In genomic region chr3:100695696-100696095, GRCh38 we compare ENCODE assay signal across 16 cellular contexts.
"Had no signal": no experiment of that assay in that cellular context is flagged by ENCODE, and none has a peak within 500 bp of the region (broad histone marks: within the 10 kb centered on the region; RNA-seq: fewer than 3 reads in every experiment).

No MANE protein-coding gene starts in this region.

- H3K27ac ChIP-seq: coronary artery, heart left ventricle, neural progenitor cell, ovary, right atrium auricular region, sigmoid colon had no signal

- H3K36me3 Mint-ChIP-seq: natural killer cell treated with Interleukin-12 subunit alpha and Interleukin-12 subunit beta and Interleukin-15 and Interleukin-18, amount 100 ng/mL, for 72 hours; neural progenitor cell had no signal

- H3K27ac Mint-ChIP-seq: endodermal cell; natural killer cell treated with Interleukin-12 subunit alpha and Interleukin-12 subunit beta and Interleukin-15 and Interleukin-18, amount 100 ng/mL, for 72 hours; neural progenitor cell; type B pancreatic cell had no signal

- H3K27me3 ChIP-seq: ovary, right atrium auricular region had no signal

- H3K36me3 ChIP-seq: heart left ventricle, neural progenitor cell, ovary, right atrium auricular region, sigmoid colon had no signal

- H3K4me3 ChIP-seq: coronary artery, heart left ventricle, mucosa of descending colon, neural progenitor cell, ovary, right atrium auricular region, sigmoid colon had no signal

- DNase-seq: effector CD4-positive, alpha-beta T cell; endodermal cell; erythroblast; heart left ventricle; hippocampal formation; mucosa of descending colon; nucleus accumbens; ovary; sigmoid colon; stimulated activated CD4-positive, alpha-beta T cell treated with anti-CD3 and anti-CD28 coated beads, Interleukin-2, amount 100 ng/mL, for 48 hours; stimulated activated naive CD4-positive, alpha-beta T cell treated with Interleukin-2 at 50 U/mL for 16 hours had no signal

- H3K4me1 Mint-ChIP-seq: neural progenitor cell had no signal

- H3K4me1 ChIP-seq: neural progenitor cell, right atrium auricular region, sigmoid colon had no signal

- H3K4me3 Mint-ChIP-seq: endodermal cell; natural killer cell treated with Interleukin-12 subunit alpha and Interleukin-12 subunit beta and Interleukin-15 and Interleukin-18, amount 100 ng/mL, for 72 hours; neural progenitor cell; type B pancreatic cell had no signal

- ATAC-seq: heart left ventricle; mucosa of descending colon; natural killer cell treated with Interleukin-12 subunit alpha and Interleukin-12 subunit beta and Interleukin-15 and Interleukin-18, amount 100 ng/mL, for 72 hours had no signal

- H3K9me3 ChIP-seq: heart left ventricle, mucosa of descending colon, ovary, right atrium auricular region, sigmoid colon had no signal

- H3K9me3 Mint-ChIP-seq: natural killer cell treated with Interleukin-12 subunit alpha and Interleukin-12 subunit beta and Interleukin-15 and Interleukin-18, amount 100 ng/mL, for 72 hours; neural progenitor cell had no signal
